In genomic region chr1:199029855-199030254, GRCh38 we compare ENCODE assay signal across 16 cellular contexts.
DNase-seq lines count a peak whose midpoint lies in the region; ATAC-seq, FAIRE-seq and TF ChIP-seq lines count a peak whose summit lies in the region.
"Had no signal": no experiment of that assay in that cellular context is flagged by ENCODE, and none has a peak within 500 bp of the region (broad histone marks: within the 10 kb centered on the region; RNA-seq: fewer than 3 reads in every experiment).

No MANE protein-coding gene starts in this region.

- H2BK5ac ChIP-seq in mesenchymal stem cell (ENCODE audit: low read depth, low read length, poor library complexity, severe bottlenecking), result no peak overlapping the region

- 25% methylated on average over 1 of the region's 2 CpGs for WGBS in mesenchymal stem cell

- H3K27me3 ChIP-seq in Loucy (ENCODE audit: insufficient read depth, low read length, poor library complexity, severe bottlenecking) (no peaks in the 10 kb centered on the region), mesenchymal stem cell (ENCODE audit: control insufficient read depth in 1 of 2, insufficient read depth in 1 of 2, low read length in 2 of 2) (no peaks in the 10 kb centered on the region)
- H3K27me3 ChIP-seq: adrenal gland had no signal

- H2BK15ac ChIP-seq in mesenchymal stem cell (ENCODE audit: low read depth, poor library complexity, severe bottlenecking), result no peak overlapping the region

- H3K23ac ChIP-seq in mesenchymal stem cell (ENCODE audit: low read length in 2 of 2), result no peak overlapping the region

- H3K4me1 ChIP-seq in Loucy (ENCODE audit: insufficient read depth, low read length, poor library complexity, severe bottlenecking), result peaks cover 67% of the 10 kb centered on the region
- no peaks in the 10 kb centered on the region for H3K4me1 ChIP-seq in mesenchymal stem cell (ENCODE audit: control insufficient read depth, insufficient read depth, low read depth, low read length)
- H3K4me1 ChIP-seq: adrenal gland, left ventricle myocardium inferior had no signal

- H3K9me3 ChIP-seq in Loucy (ENCODE audit: insufficient read depth, low read depth, low read length) (no peaks in the 10 kb centered on the region), mesenchymal stem cell (ENCODE audit: control insufficient read depth, low read length) (no peaks in the 10 kb centered on the region)
- H3K9me3 ChIP-seq: adrenal gland, left ventricle myocardium inferior had no signal

- H3K4me3 ChIP-seq in Loucy (ENCODE audit: low read length, poor library complexity, severe bottlenecking), result no peak overlapping the region
- no peak overlapping the region for H3K4me3 ChIP-seq in mesenchymal stem cell (ENCODE audit: insufficient read depth in 1 of 2, low read depth in 1 of 2, low read length in 2 of 2)
- H3K4me3 ChIP-seq: adrenal gland, left ventricle myocardium inferior had no signal

- H3K4ac ChIP-seq in mesenchymal stem cell (ENCODE audit: low read depth in 1 of 2, low read length in 2 of 2), result no peak overlapping the region

- H3K14ac ChIP-seq in mesenchymal stem cell (ENCODE audit: low read length in 2 of 2), result no peak overlapping the region

- H2AFZ ChIP-seq in Loucy (ENCODE audit: low read length) (no peak overlapping the region), mesenchymal stem cell (ENCODE audit: low read depth, low read length) (no peak overlapping the region)

- peaks cover 3% of the 10 kb centered on the region; the same call in 1 of the 2 replicates for H3F3A ChIP-seq in Loucy (ENCODE audit: low read depth)

- TF ChIP-seq CTCF in D721Med (IDR thresholded peaks at IDR 0.05; ENCODE audit: insufficient read depth, missing control alignments) (no peak), Loucy (conservative IDR thresholded peaks at IDR 0.05; ENCODE audit: low read length) (no peak)

- H4K91ac ChIP-seq in mesenchymal stem cell (ENCODE audit: low read length), result no peak overlapping the region

- H3K9me2 ChIP-seq in Loucy (replicated peaks; ENCODE audit: low read depth, low read length), result no peaks in the 10 kb centered on the region

- no peak overlapping the region for H2AK5ac ChIP-seq in mesenchymal stem cell (ENCODE audit: low read length, severe bottlenecking)

- no peak overlapping the region for H2BK120ac ChIP-seq in mesenchymal stem cell (ENCODE audit: low read depth, low read length)

- no peak for DNase-seq in D721Med (ENCODE audit: insufficient read length, low spot score)
- DNase-seq in astrocyte of the hippocampus (ENCODE audit: low read depth, low spot score), result peak; percentile 56
- DNase-seq in mesenchymal stem cell, result peak; percentile 71
- no peak for DNase-seq in NCI-H146 (lab: John Stamatoyannopoulos, UW)
- DNase-seq in GOT3 (lab: John Stamatoyannopoulos, UW), result no peak
- DNase-seq: activated CD8-positive, alpha-beta memory T cell treated with anti-CD3 and anti-CD28 coated beads for 24 hours; adrenal gland; CD4-positive, CD25-positive, alpha-beta regulatory T cell; effector memory CD4-positive, alpha-beta T cell; GDM1; left ventricle myocardium inferior; NCI-H1105; T-helper 9 cell had no signal

- H4K20me1 ChIP-seq in Loucy (ENCODE audit: insufficient read depth, low read length, poor library complexity, severe bottlenecking), result no peaks in the 10 kb centered on the region

- peaks cover 66% of the 10 kb centered on the region for H3K79me2 ChIP-seq in Loucy (ENCODE audit: insufficient read depth, low read length)

- H3K9ac ChIP-seq in Loucy (ENCODE audit: low read depth, low read length, poor library complexity, severe bottlenecking) (peak overlapping the region; percentile 23), mesenchymal stem cell (ENCODE audit: low read length) (no peak overlapping the region)

- no peak overlapping the region for H3K18ac ChIP-seq in mesenchymal stem cell (ENCODE audit: low read depth in 1 of 2, low read length in 2 of 2)

- H3K36me3 ChIP-seq in Loucy (ENCODE audit: insufficient read depth, low read length) (no peaks in the 10 kb centered on the region), mesenchymal stem cell (ENCODE audit: control insufficient read depth in 1 of 2, insufficient read depth in 2 of 2, low read depth in 1 of 2, low read length in 2 of 2) (no peaks in the 10 kb centered on the region)
- H3K36me3 ChIP-seq: adrenal gland, left ventricle myocardium inferior had no signal

- H3K79me1 ChIP-seq in mesenchymal stem cell (replicated peaks; ENCODE audit: low read length, poor library complexity, severe bottlenecking), result no peaks in the 10 kb centered on the region

- H3K4me2 ChIP-seq in Loucy (ENCODE audit: low read depth, low read length, poor library complexity, severe bottlenecking) (peak overlapping the region; percentile 61), mesenchymal stem cell (ENCODE audit: low read length, poor library complexity, severe bottlenecking) (no peak overlapping the region)

- ATAC-seq in GM21515 (IDR thresholded peaks at IDR 0.05; ENCODE audit: unreplicated experiment), result no peak
- no peak for ATAC-seq in GM18517 (IDR thresholded peaks at IDR 0.05; ENCODE audit: unreplicated experiment)

- H4K8ac ChIP-seq in mesenchymal stem cell (ENCODE audit: low read length), result no peak overlapping the region

- H2BK12ac ChIP-seq in mesenchymal stem cell (ENCODE audit: low read length in 2 of 2), result no peak overlapping the region

- FAIRE-seq in D721Med (lab: Jason Lieb, UNC), result peak; percentile 64

- H3K27ac ChIP-seq in mesenchymal stem cell (ENCODE audit: low read length, poor library complexity, severe bottlenecking), result peak overlapping the region; percentile 2
- H3K27ac ChIP-seq: adrenal gland, left ventricle myocardium inferior had no signal

Comparison
In these comparisons a context has a peak if more than half of its experiments do, and no peak if none do; other contexts are left out.
1. DNase-seq: peak in astrocyte of the hippocampus (single experiment) and mesenchymal stem cell (single experiment); none in D721Med (single experiment), NCI-H146 (single experiment) and GOT3 (single experiment).